ENCODE assay signal across 10 cellular contexts in the genomic region with DNA sequence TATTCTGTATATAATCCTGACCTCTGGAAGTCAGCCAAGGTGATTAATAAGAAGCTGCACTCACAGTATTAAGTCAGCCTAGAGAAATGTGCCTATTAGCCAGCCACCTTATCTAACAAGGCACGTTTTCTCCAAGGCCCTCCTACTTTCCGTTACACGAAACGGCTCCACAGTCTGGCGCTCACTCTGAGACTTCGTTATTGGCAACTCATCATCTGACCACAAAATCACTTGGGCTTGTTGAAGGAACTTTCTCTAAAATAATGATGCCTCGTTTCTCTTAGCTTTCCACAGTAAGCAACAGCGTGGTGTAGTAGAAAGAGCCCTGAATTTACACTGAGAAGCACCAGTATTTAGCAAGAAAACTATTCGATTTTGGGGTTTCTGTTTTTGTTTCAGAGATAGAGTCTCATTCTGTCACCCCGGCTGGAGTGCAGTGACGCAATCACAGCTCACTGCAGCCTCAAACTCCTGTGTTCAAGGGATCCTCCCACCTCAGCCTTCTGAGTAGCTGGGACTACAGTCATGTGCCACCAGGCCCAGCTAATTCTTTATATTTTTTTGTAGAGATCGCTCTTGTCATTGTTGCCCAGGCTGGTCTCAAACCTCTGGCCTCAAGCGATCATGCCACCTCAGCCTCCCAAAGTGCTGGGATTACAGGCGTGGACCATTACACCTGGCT. TPM values are rescaled to one million over a fixed set of nuclear protein-coding genes. Genes with fewer than 3 reads are reported as not detected.
DNase-seq lines count a peak whose midpoint lies in the region; ATAC-seq, FAIRE-seq and TF ChIP-seq lines count a peak whose summit lies in the region.
"Had no signal": no experiment of that assay in that cellular context is flagged by ENCODE, and none has a peak within 500 bp of the region (broad histone marks: within the 10 kb centered on the region; RNA-seq: fewer than 3 reads in every experiment).

No MANE protein-coding gene starts in this region.

- no peaks in the 10 kb centered on the region for H3K9me3 Mint-ChIP-seq in activated naive CD8-positive, alpha-beta T cell treated with anti-CD3 and anti-CD28 coated beads, Interleukin-2, amount 50 U/mL, for 24 hours

- peaks cover 0 to 3% (median 0%) of the 10 kb centered on the region in 3 donors for H3K4me1 ChIP-seq in pancreas

- no peak for TF ChIP-seq CTCF in pancreas (IDR thresholded peaks at IDR 0.05)

- no peaks in the 10 kb centered on the region for H3K27me3 Mint-ChIP-seq in activated naive CD8-positive, alpha-beta T cell treated with anti-CD3 and anti-CD28 coated beads, Interleukin-2, amount 50 U/mL, for 24 hours

- WGBS in pancreas, 2 donors = 51 to 60% methylated on average over 14 of the region's 14 CpGs

- H3K27ac ChIP-seq in pancreas = no peak overlapping the region

- DNase-seq in NOMO-1 treated with DMSO at 0.1 percent for 48 hours (lab: John Stamatoyannopoulos, UW; ENCODE audit: unreplicated experiment) (peak; percentile 90), pancreas (no peak), GDM1 (lab: John Stamatoyannopoulos, UW) (no peak), GM19240 (ENCODE audit: insufficient read length, low spot score) (no peak), NCI-H2227 (lab: John Stamatoyannopoulos, UW; ENCODE audit: unreplicated experiment) (no peak), NCI-H510A (lab: John Stamatoyannopoulos, UW) (no peak)
- DNase-seq in activated naive CD8-positive, alpha-beta T cell treated with anti-CD3 and anti-CD28 coated beads, Interleukin-2, amount 50 U/mL, for 24 hours = peak; percentile 50

- H3K36me3 Mint-ChIP-seq in activated naive CD8-positive, alpha-beta T cell treated with anti-CD3 and anti-CD28 coated beads, Interleukin-2, amount 50 U/mL, for 24 hours (ENCODE audit: low read depth) = no peaks in the 10 kb centered on the region

- peak overlapping the region; percentile 90 for H3K27ac Mint-ChIP-seq in activated naive CD8-positive, alpha-beta T cell treated with anti-CD3 and anti-CD28 coated beads, Interleukin-2, amount 50 U/mL, for 24 hours

- no peak overlapping the region for H3K4me3 ChIP-seq in pancreas

- FAIRE-seq in pancreas (lab: Jason Lieb, UNC) = no peak

- ATAC-seq in GM19372 (IDR thresholded peaks at IDR 0.05; ENCODE audit: low read depth, unreplicated experiment) (peak; percentile 68), pancreas (peak in 3 of 4 donors; percentile 47 to 64 (median 56))
- ATAC-seq in activated naive CD8-positive, alpha-beta T cell treated with anti-CD3 and anti-CD28 coated beads, Interleukin-2, amount 50 U/mL, for 24 hours = peak; percentile 56

- no peaks in the 10 kb centered on the region for H3K27me3 ChIP-seq in pancreas

- H3K4me1 Mint-ChIP-seq in activated naive CD8-positive, alpha-beta T cell treated with anti-CD3 and anti-CD28 coated beads, Interleukin-2, amount 50 U/mL, for 24 hours = peaks cover 75% of the 10 kb centered on the region

- intact Hi-C loops in pancreas (cut with DNase I) = no loop called here

- H3K36me3 ChIP-seq in pancreas = no peaks in the 10 kb centered on the region

- no peaks in the 10 kb centered on the region for H3K9me3 ChIP-seq in pancreas

- H3K4me3 Mint-ChIP-seq in activated naive CD8-positive, alpha-beta T cell treated with anti-CD3 and anti-CD28 coated beads, Interleukin-2, amount 50 U/mL, for 24 hours = peak overlapping the region; percentile 65

RNA-seq across cellular contexts. Expression of a gene that starts 53.6 kb away (rescaled TPM):
- total RNA-seq in pancreas = 1 to 10 TPM in 4 of 6 donors, under 1 TPM in 2; 0.79 to 1.9 (median 1.1) TPM
- 1 to 10 TPM in 1 of 2 donors, under 1 TPM in 1; 0.49 to 2.5 TPM for polyA plus RNA-seq in pancreas
- total RNA-seq: NCI-H460 had no signal

RNA-seq across cellular contexts. Expression of a gene that starts 55.1 kb away (rescaled TPM):
- under 1 TPM in 1 of 6 donors, not detected in 5; 0.04 TPM for total RNA-seq in pancreas
- polyA plus RNA-seq in pancreas = under 1 TPM in 1 of 2 donors, not detected in 1; 0.07 TPM
- total RNA-seq: liver had no signal

Comparison
In these comparisons a context has a peak if more than half of its experiments do, and no peak if none do; other contexts are left out.
1. DNase-seq: peak in NOMO-1 treated with DMSO at 0.1 percent for 48 hours (single experiment) and activated naive CD8-positive, alpha-beta T cell treated with anti-CD3 and anti-CD28 coated beads, Interleukin-2, amount 50 U/mL, for 24 hours (single experiment); none in pancreas (0 of 6), GDM1 (single experiment), GM19240 (single experiment), NCI-H2227 (single experiment) and NCI-H510A (single experiment).
2. Peak in every context shown above with its lines, with median percentiles within 50 percentile points of each other: ATAC-seq.